In genomic region chr5:137563646-137564474, GRCh38 we compare ENCODE assay signal across 9 cellular contexts.
A peak's percentile ranks its signal among the peaks of the same experiment; 100 is the strongest.
DNase-seq lines count a peak whose midpoint lies in the region; ATAC-seq and TF ChIP-seq lines count a peak whose summit lies in the region.
"Had no signal": no experiment of that assay in that cellular context is flagged by ENCODE, and none has a peak within 500 bp of the region (broad histone marks: within the 10 kb centered on the region; RNA-seq: fewer than 3 reads in every experiment).

No MANE protein-coding gene starts in this region.

- no peak for ATAC-seq in GM18517 (IDR thresholded peaks at IDR 0.05; ENCODE audit: unreplicated experiment)

- peak overlapping the region; percentile 16 for H3K27ac ChIP-seq in neutrophil
- H3K27ac ChIP-seq in OCI-LY7 (ENCODE audit: low read depth, low read length, poor library complexity, severe bottlenecking): no peak overlapping the region
- H3K27ac ChIP-seq in Karpas-422 (ENCODE audit: low read length): no peak overlapping the region

- H3K9me2 ChIP-seq in OCI-LY7 (ENCODE audit: insufficient read depth, low read length) (no peaks in the 10 kb centered on the region), Karpas-422 (replicated peaks; ENCODE audit: insufficient read depth, low read length) (no peaks in the 10 kb centered on the region)

- peaks cover 14 to 22% of the 10 kb centered on the region in 2 experiments for H3K4me1 ChIP-seq in neutrophil (ENCODE audit: control insufficient read depth in 1 of 2, insufficient read depth in 1 of 2, low read depth in 1 of 2, low read length in 1 of 2)
- H3K4me1 ChIP-seq in OCI-LY7 (ENCODE audit: insufficient read depth, low read length, poor library complexity, severe bottlenecking): no peaks in the 10 kb centered on the region
- no peaks in the 10 kb centered on the region for H3K4me1 ChIP-seq in Karpas-422 (ENCODE audit: low read length)
- H3K4me1 ChIP-seq in BE2C: peaks cover 34% of the 10 kb centered on the region

- intact Hi-C loops in OCI-LY7 (cut with micrococcal nuclease; ENCODE audit: unreplicated experiment): no loop called here

- no peaks in the 10 kb centered on the region for H4K20me1 ChIP-seq in OCI-LY7 (ENCODE audit: insufficient read depth, low read length)
- no peaks in the 10 kb centered on the region for H4K20me1 ChIP-seq in Karpas-422 (ENCODE audit: insufficient read depth, low read depth, low read length)

- H3K36me3 ChIP-seq in neutrophil: no peaks in the 10 kb centered on the region
- H3K36me3 ChIP-seq in OCI-LY7 (ENCODE audit: insufficient read depth, low read length): no peaks in the 10 kb centered on the region
- no peaks in the 10 kb centered on the region for H3K36me3 ChIP-seq in Karpas-422 (ENCODE audit: insufficient read depth, low read length)
- H3K36me3 ChIP-seq in BE2C: no peaks in the 10 kb centered on the region

- POLR2A ChIA-PET in OCI-LY7 (lab: Charles Lee): no interaction called here

- TF ChIP-seq CTCF in neutrophil (IDR thresholded peaks at IDR 0.05) (no peak), OCI-LY7 (conservative IDR thresholded peaks at IDR 0.05; ENCODE audit: low read length) (no peak), BE2C (IDR thresholded peaks at IDR 0.05; ENCODE audit: low read depth, low read length) (no peak)

- CTCF ChIA-PET in OCI-LY7 (lab: Charles Lee; ENCODE audit: unreplicated experiment): no interaction called here

- no peak overlapping the region for H2AFZ ChIP-seq in OCI-LY7 (ENCODE audit: low read length)
- H2AFZ ChIP-seq in Karpas-422 (ENCODE audit: low read length): no peak overlapping the region

- H3K9me3 ChIP-seq in neutrophil (no peaks in the 10 kb centered on the region), OCI-LY7 (ENCODE audit: low read length) (no peaks in the 10 kb centered on the region), Karpas-422 (ENCODE audit: low read length) (no peaks in the 10 kb centered on the region), BE2C (no peaks in the 10 kb centered on the region)

- H3K27me3 ChIP-seq in neutrophil (peaks cover 55% of the 10 kb centered on the region), Karpas-422 (ENCODE audit: low read length) (no peaks in the 10 kb centered on the region), BE2C (no peaks in the 10 kb centered on the region)

- no TSS peak for BruUV-seq in OCI-LY7 (replicated peaks; lab: Mats Ljungman, UMichigan)

- no peak overlapping the region for H3K4me3 ChIP-seq in neutrophil (ENCODE audit: low read depth in 1 of 2, low read length in 1 of 2)
- no peak overlapping the region for H3K4me3 ChIP-seq in OCI-LY7 (ENCODE audit: low read depth, low read length, poor library complexity, severe bottlenecking)
- H3K4me3 ChIP-seq in Karpas-422 (ENCODE audit: low read length): no peak overlapping the region
- no peak overlapping the region for H3K4me3 ChIP-seq in BE2C (ENCODE audit: low read depth, low read length)

- DNase-seq in GF-D8 (lab: John Stamatoyannopoulos, UW) (peak; percentile 74), NCI-H446 treated with DMSO at 0.1 percent for 48 hours (lab: John Stamatoyannopoulos, UW) (peak; percentile 30), cerebellum (ENCODE audit: low spot score) (peak; percentile 75), OCI-LY7 (ENCODE audit: low spot score) (no peak), Karpas-422 (no peak), BE2C (no peak)
- DNase-seq: activated CD4-positive, alpha-beta T cell treated with anti-CD3 and anti-CD28 coated beads for 4 hours had no signal

- no peak overlapping the region for H3K4me2 ChIP-seq in OCI-LY7 (ENCODE audit: low read length)
- H3K4me2 ChIP-seq in Karpas-422 (ENCODE audit: low read depth, low read length, poor library complexity, severe bottlenecking): no peak overlapping the region

- H3K9ac ChIP-seq in Karpas-422 (ENCODE audit: low read length): no peak overlapping the region

- H3K79me2 ChIP-seq in OCI-LY7 (ENCODE audit: insufficient read depth, low read depth, low read length) (no peaks in the 10 kb centered on the region), Karpas-422 (ENCODE audit: low read length) (no peaks in the 10 kb centered on the region)

Comparison
In these comparisons a context has a peak if more than half of its experiments do, and no peak if none do; other contexts are left out.
1. DNase-seq: peak in GF-D8 (single experiment), NCI-H446 treated with DMSO at 0.1 percent for 48 hours (single experiment) and cerebellum (single experiment); none in OCI-LY7 (single experiment), Karpas-422 (single experiment) and BE2C (single experiment).